1 cellular context compared by ENCODE assay signal in the genomic region with DNA sequence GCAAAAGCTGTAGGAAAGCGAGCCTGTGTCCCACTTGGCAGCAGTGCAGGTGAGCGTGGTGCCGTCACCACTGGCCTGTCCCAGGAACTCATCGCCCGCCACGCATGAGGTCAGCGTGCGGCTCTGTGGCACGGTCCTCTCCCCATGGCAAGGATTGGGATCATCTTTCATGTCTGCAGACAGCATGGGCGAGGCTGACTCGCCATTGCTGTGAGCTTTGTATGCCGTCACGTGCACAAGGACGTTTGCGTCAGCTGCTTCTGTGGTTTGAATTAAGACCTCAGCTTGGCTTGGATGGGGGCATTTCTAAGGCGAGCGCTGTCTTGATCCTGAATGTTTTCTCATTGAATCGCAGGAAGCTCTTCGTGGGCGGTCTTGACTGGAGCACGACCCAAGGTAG.
A peak's percentile ranks its signal among the peaks of the same experiment; 100 is the strongest.
TF ChIP-seq lines count a peak whose summit lies in the region.

No MANE protein-coding gene starts in this region.

TF ChIP-seq in GM12878, 131 proteins besides CTCF, POLR2A, EP300 and RAD21:
- TF ChIP-seq, protein P1, sequence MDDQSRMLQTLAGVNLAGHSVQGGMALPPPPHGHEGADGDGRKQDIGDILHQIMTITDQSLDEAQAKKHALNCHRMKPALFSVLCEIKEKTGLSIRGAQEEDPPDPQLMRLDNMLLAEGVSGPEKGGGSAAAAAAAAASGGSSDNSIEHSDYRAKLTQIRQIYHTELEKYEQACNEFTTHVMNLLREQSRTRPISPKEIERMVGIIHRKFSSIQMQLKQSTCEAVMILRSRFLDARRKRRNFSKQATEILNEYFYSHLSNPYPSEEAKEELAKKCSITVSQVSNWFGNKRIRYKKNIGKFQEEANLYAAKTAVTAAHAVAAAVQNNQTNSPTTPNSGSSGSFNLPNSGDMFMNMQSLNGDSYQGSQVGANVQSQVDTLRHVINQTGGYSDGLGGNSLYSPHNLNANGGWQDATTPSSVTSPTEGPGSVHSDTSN (IDR thresholded peaks at IDR 0.05; ENCODE audit: insufficient replicate concordance, low read depth, low read length): peak; percentile 35
- TF ChIP-seq NR2C2 (IDR thresholded peaks at IDR 0.05; ENCODE audit: borderline replicate concordance, control insufficient read depth, insufficient read length, low read depth) (no peak), FOXK2 (IDR thresholded peaks at IDR 0.05) (no peak), TCF3 (IDR thresholded peaks at IDR 0.05; ENCODE audit: borderline replicate concordance, insufficient read depth, low read depth, low read length) (peak; percentile 66; the same call in 1 of the 2 replicates), RELA (IDR thresholded peaks at IDR 0.05; ENCODE audit: borderline replicate concordance, partially characterized antibody) (no peak), FOXM1 (IDR thresholded peaks at IDR 0.05; ENCODE audit: low read depth, low read length) (0 out of 2 replicates have a peak, but pooled peaks have one; percentile 11), ZNF274 (IDR thresholded peaks at IDR 0.05; ENCODE audit: insufficient read depth, insufficient read length) (no peak)
- TF ChIP-seq, protein P2, sequence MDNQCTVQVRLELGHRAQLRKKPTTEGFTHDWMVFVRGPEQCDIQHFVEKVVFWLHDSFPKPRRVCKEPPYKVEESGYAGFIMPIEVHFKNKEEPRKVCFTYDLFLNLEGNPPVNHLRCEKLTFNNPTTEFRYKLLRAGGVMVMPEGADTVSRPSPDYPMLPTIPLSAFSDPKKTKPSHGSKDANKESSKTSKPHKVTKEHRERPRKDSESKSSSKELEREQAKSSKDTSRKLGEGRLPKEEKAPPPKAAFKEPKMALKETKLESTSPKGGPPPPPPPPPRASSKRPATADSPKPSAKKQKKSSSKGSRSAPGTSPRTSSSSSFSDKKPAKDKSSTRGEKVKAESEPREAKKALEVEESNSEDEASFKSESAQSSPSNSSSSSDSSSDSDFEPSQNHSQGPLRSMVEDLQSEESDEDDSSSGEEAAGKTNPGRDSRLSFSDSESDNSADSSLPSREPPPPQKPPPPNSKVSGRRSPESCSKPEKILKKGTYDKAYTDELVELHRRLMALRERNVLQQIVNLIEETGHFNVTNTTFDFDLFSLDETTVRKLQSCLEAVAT (IDR thresholded peaks at IDR 0.05): no peak
- TF ChIP-seq, protein P3, sequence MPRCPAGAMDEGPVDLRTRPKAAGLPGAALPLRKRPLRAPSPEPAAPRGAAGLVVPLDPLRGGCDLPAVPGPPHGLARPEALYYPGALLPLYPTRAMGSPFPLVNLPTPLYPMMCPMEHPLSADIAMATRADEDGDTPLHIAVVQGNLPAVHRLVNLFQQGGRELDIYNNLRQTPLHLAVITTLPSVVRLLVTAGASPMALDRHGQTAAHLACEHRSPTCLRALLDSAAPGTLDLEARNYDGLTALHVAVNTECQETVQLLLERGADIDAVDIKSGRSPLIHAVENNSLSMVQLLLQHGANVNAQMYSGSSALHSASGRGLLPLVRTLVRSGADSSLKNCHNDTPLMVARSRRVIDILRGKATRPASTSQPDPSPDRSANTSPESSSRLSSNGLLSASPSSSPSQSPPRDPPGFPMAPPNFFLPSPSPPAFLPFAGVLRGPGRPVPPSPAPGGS (IDR thresholded peaks at IDR 0.05; ENCODE audit: borderline replicate concordance, insufficient read depth, low read depth, low read length, poor library complexity, severe bottlenecking): peak; percentile 99
